In genomic region chr10:117948493-117948892, GRCh38 we compare ENCODE assay signal across 24 cellular contexts.
"Had no signal": no experiment of that assay in that cellular context is flagged by ENCODE, and none has a peak within 500 bp of the region (broad histone marks: within the 10 kb centered on the region; RNA-seq: fewer than 3 reads in every experiment).

No MANE protein-coding gene starts in this region.

- H3K4me1 Mint-ChIP-seq: nephron had no signal

- H3K27ac ChIP-seq: adrenal gland, ascending aorta, brain microvascular endothelial cell, pancreas, upper lobe of right lung had no signal

- H3K4me3 ChIP-seq: adrenal gland, ascending aorta, pancreas, upper lobe of right lung had no signal

- H3K27me3 Mint-ChIP-seq: dendritic cell treated with granulocyte-macrophage colony-stimulating factor and Interleukin-4, amounts not matched to agents 40 ng/mL and 50 ng/mL, for 4 days had no signal

- H3K9me3 Mint-ChIP-seq: activated T-cell treated with anti-CD3 and anti-CD28 coated beads, Interleukin-2, amount 50 U/mL, for 4 hours; activated T-helper 2 cell treated with anti-CD3 and anti-CD28 coated beads, Interferon-gamma antibody, Interleukin-2, Interleukin-4, amounts not matched to agents 10 μg/mL and 5 μg/mL and 100 μg/mL, durations not matched to agents 14 hours and 24 hours and 36 hours; dendritic cell treated with granulocyte-macrophage colony-stimulating factor and Interleukin-4, amounts not matched to agents 40 ng/mL and 50 ng/mL, for 4 days; nephron had no signal

- H3K36me3 Mint-ChIP-seq: activated naive CD8-positive, alpha-beta T cell had no signal

- H3K4me3 Mint-ChIP-seq: activated naive CD8-positive, alpha-beta T cell; activated T-cell treated with anti-CD3 and anti-CD28 coated beads, Interleukin-2, amount 50 U/mL, for 4 hours; dendritic cell treated with granulocyte-macrophage colony-stimulating factor and Interleukin-4, amounts not matched to agents 40 ng/mL and 50 ng/mL, for 4 days; nephron had no signal

- H3K9me3 ChIP-seq: adrenal gland, ascending aorta, pancreas, upper lobe of right lung had no signal

- H3K36me3 ChIP-seq: adrenal gland, ascending aorta, brain microvascular endothelial cell, pancreas, upper lobe of right lung had no signal

- ATAC-seq: activated T-cell treated with anti-CD3 and anti-CD28 coated beads, Interleukin-2, amount 50 U/mL, for 4 hours; left cardiac atrium; pancreas; right cardiac atrium; stimulated activated naive CD8-positive, alpha-beta T cell treated with anti-CD3 and anti-CD28 coated beads, Interleukin-15, Interleukin-2, amounts not matched to agents 100 U/mL and 50 U/mL, for 24 hours; upper lobe of right lung had no signal

- H3K27me3 ChIP-seq: adrenal gland, ascending aorta, brain microvascular endothelial cell, pancreas, upper lobe of right lung had no signal

- FAIRE-seq: pancreas had no signal

- DNase-seq: activated CD4-positive, CD25-positive, alpha-beta regulatory T cell treated with anti-CD3 and anti-CD28 coated beads, Interleukin-2, amount 50 U/mL, for 72 hours; activated CD8-positive, alpha-beta memory T cell treated with anti-CD3 and anti-CD28 coated beads, Interleukin-2, amount 50 U/mL, for 48 hours; activated naive CD4-positive, alpha-beta T cell; activated T-cell treated with anti-CD3 and anti-CD28 coated beads, Interleukin-2, amount 50 U/mL, for 4 hours; adrenal gland; brain microvascular endothelial cell; caudate nucleus; effector CD4-positive, alpha-beta T cell; foreskin melanocyte; glutamatergic neuron; hippocampal formation; islet precursor cell; left cardiac atrium; pancreas; right cardiac atrium; stimulated activated CD4-positive, alpha-beta T cell treated with anti-CD3 and anti-CD28 coated beads, Interleukin-12 subunit alpha, Interleukin-12 subunit beta, amount 100 ng/mL, for 4 hours; stimulated activated CD4-positive, alpha-beta T cell treated with anti-CD3 and anti-CD28 coated beads, Interleukin-4, amount 100 ng/mL, for 4 hours; stimulated activated naive CD8-positive, alpha-beta T cell treated with anti-CD3 and anti-CD28 coated beads, Interleukin-15, Interleukin-2, amounts not matched to agents 100 U/mL and 50 U/mL, for 24 hours; upper lobe of right lung had no signal

- H3K4me1 ChIP-seq: adrenal gland, ascending aorta, pancreas, upper lobe of right lung had no signal

- H3K27ac Mint-ChIP-seq: activated naive CD8-positive, alpha-beta T cell; activated T-helper 2 cell treated with anti-CD3 and anti-CD28 coated beads, Interferon-gamma antibody, Interleukin-2, Interleukin-4, amounts not matched to agents 10 μg/mL and 5 μg/mL and 100 μg/mL, durations not matched to agents 14 hours and 24 hours and 36 hours; dendritic cell treated with granulocyte-macrophage colony-stimulating factor and Interleukin-4, amounts not matched to agents 40 ng/mL and 50 ng/mL, for 4 days; nephron had no signal
